Comparison of ENCODE assay signal across 12 cellular contexts in the genomic region with DNA sequence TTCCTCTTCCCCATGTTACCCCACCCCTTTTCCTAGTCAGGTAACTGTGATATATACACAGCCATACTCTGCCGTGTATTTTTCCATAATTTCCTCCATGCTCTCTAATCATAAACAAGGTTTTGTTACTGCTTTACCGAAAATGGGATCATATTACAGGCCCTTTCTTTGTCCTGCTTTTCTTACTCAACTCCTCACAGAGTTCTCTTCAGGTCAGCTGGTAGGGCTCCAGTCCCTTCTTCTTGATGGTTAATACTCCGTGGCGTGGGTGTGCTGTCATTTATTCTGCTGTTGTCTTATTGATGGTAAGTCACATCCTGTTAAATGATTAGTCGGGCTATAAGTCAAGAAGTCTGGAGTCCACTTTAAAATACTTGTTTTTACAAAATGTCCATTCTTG. TPM values are rescaled to one million over a fixed set of nuclear protein-coding genes. Genes with fewer than 3 reads are reported as not detected.
DNase-seq lines count a peak whose midpoint lies in the region; ATAC-seq and TF ChIP-seq lines count a peak whose summit lies in the region.
"Had no signal": no experiment of that assay in that cellular context is flagged by ENCODE, and none has a peak within 500 bp of the region (broad histone marks: within the 10 kb centered on the region; RNA-seq: fewer than 3 reads in every experiment).

No MANE protein-coding gene starts in this region.

- H3K9me3 Mint-ChIP-seq in endothelial cell (ENCODE audit: unreplicated experiment) (no peaks in the 10 kb centered on the region), osteocyte (ENCODE audit: unreplicated experiment) (no peaks in the 10 kb centered on the region)
- H3K9me3 Mint-ChIP-seq: stimulated activated naive B cell treated with anti-CD40 and anti-IgM and Interleukin-4, amounts not matched to agents 10 μg/mL and 1 μg/mL and 100 μg/mL, for 72 hours had no signal

- H3K27ac Mint-ChIP-seq in endothelial cell (ENCODE audit: unreplicated experiment) (no peak overlapping the region), osteocyte (ENCODE audit: unreplicated experiment) (peak overlapping the region; percentile 82)
- H3K27ac Mint-ChIP-seq: stimulated activated naive B cell treated with anti-CD40 and anti-IgM and Interleukin-4, amounts not matched to agents 10 μg/mL and 1 μg/mL and 100 μg/mL, for 72 hours had no signal

- H3K27me3 Mint-ChIP-seq in endothelial cell (ENCODE audit: unreplicated experiment) (no peaks in the 10 kb centered on the region), osteocyte (ENCODE audit: unreplicated experiment) (no peaks in the 10 kb centered on the region)
- H3K27me3 Mint-ChIP-seq: stimulated activated naive B cell treated with anti-CD40 and anti-IgM and Interleukin-4, amounts not matched to agents 10 μg/mL and 1 μg/mL and 100 μg/mL, for 72 hours had no signal

- ATAC-seq in GM21447 (IDR thresholded peaks at IDR 0.05; ENCODE audit: unreplicated experiment), result no peak
- ATAC-seq: stimulated activated naive B cell treated with anti-CD40 and anti-IgM and Interleukin-4, amounts not matched to agents 10 μg/mL and 1 μg/mL and 100 μg/mL, for 72 hours had no signal

- DNase-seq in GM04504 (ENCODE audit: low read depth) (peak; percentile 20), NCI-H2107 (lab: John Stamatoyannopoulos, UW) (peak; percentile 25), endothelial cell (ENCODE audit: low spot score) (no peak), osteocyte (ENCODE audit: extremely low spot score, unreplicated experiment) (no peak), SKM-1 treated with dmso at 0.1 percent for 144 hours (lab: John Stamatoyannopoulos, UW; ENCODE audit: unreplicated experiment) (no peak), SKM-1 (lab: John Stamatoyannopoulos, UW; ENCODE audit: unreplicated experiment) (no peak)
- DNase-seq in effector CD8-positive, alpha-beta T cell (lab: John Stamatoyannopoulos, UW), result no peak
- DNase-seq: OCI-M1; stimulated activated CD4-positive, alpha-beta T cell treated with anti-CD3 and anti-CD28 coated beads, Interleukin-1b, Interleukin-23, amount 100 ng/mL, for 48 hours; stimulated activated naive B cell treated with anti-CD40 and anti-IgM and Interleukin-4, amounts not matched to agents 10 μg/mL and 1 μg/mL and 100 μg/mL, for 72 hours; T1000 had no signal

- no peaks in the 10 kb centered on the region for H3K4me1 Mint-ChIP-seq in endothelial cell (ENCODE audit: unreplicated experiment)
- peaks cover 81% of the 10 kb centered on the region for H3K4me1 Mint-ChIP-seq in osteocyte (ENCODE audit: unreplicated experiment)

- H3K36me3 Mint-ChIP-seq in endothelial cell (ENCODE audit: low read depth, unreplicated experiment), result peaks cover 3% of the 10 kb centered on the region
- peaks cover 6% of the 10 kb centered on the region for H3K36me3 Mint-ChIP-seq in osteocyte (ENCODE audit: unreplicated experiment)

- TF ChIP-seq CTCF in endothelial cell (IDR thresholded peaks at IDR 0.05; ENCODE audit: unreplicated experiment) (no peak), osteocyte (IDR thresholded peaks at IDR 0.05) (no peak)

- H3K4me3 Mint-ChIP-seq in endothelial cell (ENCODE audit: unreplicated experiment), result peak overlapping the region; percentile 18
- H3K4me3 Mint-ChIP-seq in osteocyte (ENCODE audit: unreplicated experiment), result peak overlapping the region; percentile 2
- H3K4me3 Mint-ChIP-seq: stimulated activated naive B cell treated with anti-CD40 and anti-IgM and Interleukin-4, amounts not matched to agents 10 μg/mL and 1 μg/mL and 100 μg/mL, for 72 hours had no signal

RNA-seq across cellular contexts. Expression of a gene that starts 24.9 kb away (rescaled TPM):
- total RNA-seq in endothelial cell (ENCODE audit: unreplicated experiment) (20.5 TPM), osteocyte (not detected in 2 replicates)

RNA-seq across cellular contexts. Expression of a gene that starts 43.9 kb away (rescaled TPM):
- total RNA-seq in endothelial cell (ENCODE audit: unreplicated experiment), result 43.2 TPM
- total RNA-seq in osteocyte, result 71.2 and 73.2 TPM in 2 replicates

RNA-seq across cellular contexts. Expression of a gene that starts 55.0 kb away (rescaled TPM):
- total RNA-seq in endothelial cell (ENCODE audit: unreplicated experiment) (33.4 TPM), osteocyte (21.0 and 21.4 TPM in 2 replicates)

RNA-seq across cellular contexts. Expression of a gene that starts 56.4 kb away (rescaled TPM):
- total RNA-seq in endothelial cell (ENCODE audit: unreplicated experiment) (304 TPM), osteocyte (175 and 180 TPM in 2 replicates)

Comparison
In these comparisons a context has a peak if more than half of its experiments do, and no peak if none do; other contexts are left out.
1. DNase-seq: peak in GM04504 (single experiment) and NCI-H2107 (single experiment); none in endothelial cell (single experiment), osteocyte (single experiment), SKM-1 treated with dmso at 0.1 percent for 144 hours (single experiment), effector CD8-positive, alpha-beta T cell (single experiment) and SKM-1 (single experiment).
2. RNA of a gene that starts 24.9 kb away (total RNA-seq): 20.5 TPM in endothelial cell (single experiment); not detected in osteocyte; every median in the first group is over 10 times any median in the second.